Comparison of ENCODE assay signal across 1 cellular context in genomic region chr15:99435138-99435695, GRCh38.
TF ChIP-seq lines count a peak whose summit lies in the region.

No MANE protein-coding gene starts in this region.

TF ChIP-seq in HEK293, 187 proteins besides CTCF, POLR2A, EP300 and RAD21 (continued from another document and continues in another):
- no peak for TF ChIP-seq ZBTB10 (tag by site-specific recombination; IDR thresholded peaks at IDR 0.05)
- TF ChIP-seq ZBTB26 (tag by site-specific recombination; optimal IDR thresholded peaks at IDR 0.05) = no peak
- no peak for TF ChIP-seq ZNF146 (tag by site-specific recombination; IDR thresholded peaks at IDR 0.05)
- no peak for TF ChIP-seq ZFP41 (tag by site-specific recombination; IDR thresholded peaks at IDR 0.05; ENCODE audit: borderline replicate concordance)
- TF ChIP-seq AEBP2 (tag by site-specific recombination; IDR thresholded peaks at IDR 0.05; ENCODE audit: borderline replicate concordance) = no peak
- no peak for TF ChIP-seq TRIM28 (IDR thresholded peaks at IDR 0.05; ENCODE audit: borderline replicate concordance, low read length)
- TF ChIP-seq SP3 (tag by site-specific recombination; IDR thresholded peaks at IDR 0.05) = no peak
- no peak for TF ChIP-seq ZNF544 (tag by site-specific recombination; IDR thresholded peaks at IDR 0.05)
- no peak for TF ChIP-seq ZNF610 (tag by site-specific recombination; IDR thresholded peaks at IDR 0.05; ENCODE audit: borderline replicate concordance)
- TF ChIP-seq TCF7L2 (IDR thresholded peaks at IDR 0.05; ENCODE audit: borderline replicate concordance, low read depth, low read length) = no peak
- no peak for TF ChIP-seq ZNF112 (tag by site-specific recombination; IDR thresholded peaks at IDR 0.05)
- no peak for TF ChIP-seq ZNF398 (tag by site-specific recombination; IDR thresholded peaks at IDR 0.05)
- peak; percentile 98 for TF ChIP-seq KLF1 (tag by site-specific recombination; IDR thresholded peaks at IDR 0.05)
- TF ChIP-seq ZNF404 (tag by site-specific recombination; IDR thresholded peaks at IDR 0.05) = no peak
- no peak for TF ChIP-seq ZNF843 (tag by site-specific recombination; IDR thresholded peaks at IDR 0.05)
- TF ChIP-seq ZNF223 (tag by site-specific recombination; IDR thresholded peaks at IDR 0.05) = 0 out of 2 replicates have a peak, but pooled peaks have one; percentile 16
- no peak for TF ChIP-seq ZNF18 (tag by site-specific recombination; IDR thresholded peaks at IDR 0.05)
- no peak for TF ChIP-seq WT1 (tag by site-specific recombination; IDR thresholded peaks at IDR 0.05)
- no peak for TF ChIP-seq ZNF239 (tag by site-specific recombination; IDR thresholded peaks at IDR 0.05)
- TF ChIP-seq ZNF571 (tag by site-specific recombination; IDR thresholded peaks at IDR 0.05) = no peak
- TF ChIP-seq ATF2 (tag by site-specific recombination; IDR thresholded peaks at IDR 0.05; ENCODE audit: low read depth) = no peak
- no peak for TF ChIP-seq ZNF16 (tag by site-specific recombination; IDR thresholded peaks at IDR 0.05; ENCODE audit: low read depth)
- TF ChIP-seq MEIS1 (CRISPR knock-in tag; IDR thresholded peaks at IDR 0.05; ENCODE audit: borderline replicate concordance) = no peak
- no peak for TF ChIP-seq ZEB2 (tag by site-specific recombination; IDR thresholded peaks at IDR 0.05)
- TF ChIP-seq ZNF157 (tag by site-specific recombination; IDR thresholded peaks at IDR 0.05) = no peak
- no peak for TF ChIP-seq HIC1 (tag by site-specific recombination; IDR thresholded peaks at IDR 0.05)
- no peak for TF ChIP-seq ZNF292 (tag by site-specific recombination; IDR thresholded peaks at IDR 0.05; ENCODE audit: borderline replicate concordance, low read depth)
- no peak for TF ChIP-seq ZBTB20 (tag by site-specific recombination; IDR thresholded peaks at IDR 0.05)
- TF ChIP-seq ZNF266 (tag by site-specific recombination; IDR thresholded peaks at IDR 0.05; ENCODE audit: low read depth) = no peak
- TF ChIP-seq ZBTB11 (tag by site-specific recombination; conservative IDR thresholded peaks at IDR 0.05; ENCODE audit: low read depth) = no peak
- TF ChIP-seq KLF17 (tag by site-specific recombination; IDR thresholded peaks at IDR 0.05) = peak; percentile 87
- TF ChIP-seq ZNF24 (tag by site-specific recombination; IDR thresholded peaks at IDR 0.05) = no peak
- TF ChIP-seq ZNF623 (tag by site-specific recombination; IDR thresholded peaks at IDR 0.05) = no peak
- no peak for TF ChIP-seq ZNF335 (tag by site-specific recombination; conservative IDR thresholded peaks at IDR 0.05)
- TF ChIP-seq SETDB1 (IDR thresholded peaks at IDR 0.05; ENCODE audit: insufficient read length, low read length) = no peak
- TF ChIP-seq SP2 (tag by site-specific recombination; IDR thresholded peaks at IDR 0.05) = peak; percentile 26
- TF ChIP-seq ZNF350 (tag by site-specific recombination; IDR thresholded peaks at IDR 0.05) = no peak
- no peak for TF ChIP-seq ZNF514 (tag by site-specific recombination; IDR thresholded peaks at IDR 0.05)
- TF ChIP-seq ZNF354C (tag by site-specific recombination; IDR thresholded peaks at IDR 0.05; ENCODE audit: borderline replicate concordance, low read depth) = no peak
- TF ChIP-seq YY1 (tag by site-specific recombination; IDR thresholded peaks at IDR 0.05) = no peak
- TF ChIP-seq ZNF341 (tag by site-specific recombination; IDR thresholded peaks at IDR 0.05; ENCODE audit: low read depth) = peak; percentile 88
- no peak for TF ChIP-seq ZNF132 (tag by site-specific recombination; IDR thresholded peaks at IDR 0.05; ENCODE audit: borderline replicate concordance)
- TF ChIP-seq ZNF23 (tag by site-specific recombination; IDR thresholded peaks at IDR 0.05; ENCODE audit: borderline replicate concordance) = no peak
- no peak for TF ChIP-seq ZNF133 (tag by site-specific recombination; IDR thresholded peaks at IDR 0.05)
- TF ChIP-seq ZNF549 (tag by site-specific recombination; IDR thresholded peaks at IDR 0.05) = no peak
- no peak for TF ChIP-seq PBX3 (CRISPR knock-in tag; IDR thresholded peaks at IDR 0.05)
- no peak for TF ChIP-seq ZNF138 (tag by site-specific recombination; IDR thresholded peaks at IDR 0.05; ENCODE audit: borderline replicate concordance)
- no peak for TF ChIP-seq ZNF660 (tag by site-specific recombination; IDR thresholded peaks at IDR 0.05)
- TF ChIP-seq ZNF600 (tag by site-specific recombination; IDR thresholded peaks at IDR 0.05) = no peak
- no peak for TF ChIP-seq KLF16 (tag by site-specific recombination; IDR thresholded peaks at IDR 0.05)
